ENCODE assay signal across 8 cellular contexts in the genomic region with DNA sequence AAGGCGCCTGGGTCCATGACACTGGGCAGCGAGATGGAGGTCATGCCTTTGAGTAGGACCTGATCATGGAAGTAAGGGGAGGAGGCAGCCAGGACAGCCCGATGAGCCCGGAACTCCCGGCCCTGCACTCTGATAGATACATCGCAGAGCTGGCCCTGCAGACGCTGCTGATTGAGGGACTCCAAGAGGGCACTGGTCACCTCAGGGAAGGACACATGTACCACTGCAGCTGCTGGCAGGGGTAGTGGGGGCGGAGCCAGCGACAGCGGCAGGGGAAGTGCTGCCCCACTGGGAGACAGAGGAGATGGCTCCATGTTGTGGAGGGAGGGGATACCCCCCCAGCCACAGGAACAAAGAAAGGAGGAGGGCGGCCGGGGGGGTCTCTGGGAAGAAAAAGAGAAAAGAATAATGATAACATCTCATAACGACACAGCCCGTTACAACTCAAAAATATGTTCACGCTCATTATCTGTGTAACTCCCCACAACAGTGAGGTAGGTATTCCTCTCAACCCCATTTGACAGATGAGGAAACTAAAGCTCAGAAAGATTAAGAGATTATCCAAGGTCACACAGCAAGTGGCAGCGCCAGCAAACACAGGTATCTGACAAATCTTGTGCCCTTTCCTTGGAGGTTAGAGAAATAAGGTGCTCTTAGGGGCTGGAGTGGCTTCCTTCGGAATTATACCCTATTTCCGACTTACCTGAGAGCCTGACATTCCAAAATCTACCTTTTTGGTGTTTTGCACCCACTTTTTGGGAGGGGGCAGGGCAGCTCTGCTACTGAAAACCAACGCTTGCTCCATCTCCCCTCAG. TPM values are rescaled to one million over a fixed set of nuclear protein-coding genes. Genes with fewer than 3 reads are reported as not detected.
DNase-seq lines count a peak whose midpoint lies in the region; ATAC-seq and TF ChIP-seq lines count a peak whose summit lies in the region.

No MANE protein-coding gene starts in this region.

- H3K9me2 ChIP-seq in Loucy (replicated peaks; ENCODE audit: low read depth, low read length), result no peaks in the 10 kb centered on the region

- TF ChIP-seq CTCF in AG04450 (IDR thresholded peaks at IDR 0.05; ENCODE audit: low read depth, low read length) (no peak), Loucy (conservative IDR thresholded peaks at IDR 0.05; ENCODE audit: low read length) (no peak)

- ATAC-seq in HG03095 (IDR thresholded peaks at IDR 0.05; ENCODE audit: unreplicated experiment) (no peak), GM19452 (IDR thresholded peaks at IDR 0.05; ENCODE audit: unreplicated experiment) (no peak)

- H3K4me1 ChIP-seq in Loucy (ENCODE audit: insufficient read depth, low read length, poor library complexity, severe bottlenecking) (peaks cover 56% of the 10 kb centered on the region), muscle layer of duodenum (ENCODE audit: control insufficient read depth in 1 of 2, insufficient read depth in 2 of 2, low read length in 2 of 2) (peaks cover 23 to 64% of the 10 kb centered on the region in 2 donors)

- peaks cover 75% of the 10 kb centered on the region for H3K79me2 ChIP-seq in Loucy (ENCODE audit: insufficient read depth, low read length)

- H3K36me3 ChIP-seq in Loucy (ENCODE audit: insufficient read depth, low read length) (peaks cover 23% of the 10 kb centered on the region; the same call in 1 of the 2 replicates), muscle layer of duodenum (ENCODE audit: control insufficient read depth in 1 of 2, insufficient read depth in 2 of 2, low read length in 2 of 2) (peaks cover 18 to 30% of the 10 kb centered on the region in 2 donors)

- no peak overlapping the region for H3K27ac ChIP-seq in AG04450 (ENCODE audit: low read depth, low read length)
- H3K27ac ChIP-seq in caudate nucleus (ENCODE audit: low read depth, low read length), result peak overlapping the region; percentile 95
- no peak overlapping the region for H3K27ac ChIP-seq in muscle layer of duodenum (ENCODE audit: low read length)

- H2AFZ ChIP-seq in Loucy (ENCODE audit: low read length), result no peak overlapping the region

- H3K4me2 ChIP-seq in Loucy (ENCODE audit: low read depth, low read length, poor library complexity, severe bottlenecking), result peak overlapping the region; percentile 56

- H4K20me1 ChIP-seq in Loucy (ENCODE audit: insufficient read depth, low read length, poor library complexity, severe bottlenecking), result peaks cover 44% of the 10 kb centered on the region

- no peak overlapping the region for H3K9ac ChIP-seq in Loucy (ENCODE audit: low read depth, low read length, poor library complexity, severe bottlenecking)

- POLR2A ChIA-PET in AG04450 (lab: Yijun Ruan, JAX), result interaction anchor here (0.9 to 2.0 kb wide), 4 partner anchors 18 to 345 kb away, joined by 4 to 12 read pairs (median 10); a partner anchor contains a TSS

- CTCF ChIA-PET in AG04450 (lab: Charles Lee), result interaction anchor here (0.9 to 2.6 kb wide), 4 partner anchors 9 to 74 kb away, joined by 3 to 13 read pairs (median 6); a partner anchor contains a TSS

- DNase-seq in AG04450 (ENCODE audit: low read depth, low spot score), result no peak
- peak in 1 of 61 donors; percentile 6 for DNase-seq in caudate nucleus (lab: John Stamatoyannopoulos, UW)
- no peak for DNase-seq in activated gamma-delta T cell (lab: John Stamatoyannopoulos, UW)
- no peak for DNase-seq in SKM-1 treated with dmso at 0.1 percent for 144 hours (lab: John Stamatoyannopoulos, UW; ENCODE audit: unreplicated experiment)

- H3K9me3 ChIP-seq in AG04450 (ENCODE audit: control insufficient read depth, insufficient read depth, low read length) (peaks cover 4% of the 10 kb centered on the region; the same call in 1 of the 2 replicates), Loucy (ENCODE audit: insufficient read depth, low read depth, low read length) (no peaks in the 10 kb centered on the region), muscle layer of duodenum (ENCODE audit: control insufficient read depth in 1 of 2, low read length in 2 of 2) (no peaks in the 10 kb centered on the region)

- peaks cover 6% of the 10 kb centered on the region; the same call in 1 of the 2 replicates for H3F3A ChIP-seq in Loucy (ENCODE audit: low read depth)

- H3K27me3 ChIP-seq in AG04450 (ENCODE audit: control insufficient read depth, insufficient read depth, low read length), result no peaks in the 10 kb centered on the region
- no peaks in the 10 kb centered on the region for H3K27me3 ChIP-seq in Loucy (ENCODE audit: insufficient read depth, low read length, poor library complexity, severe bottlenecking)
- H3K27me3 ChIP-seq in muscle layer of duodenum (ENCODE audit: low read depth, low read length), result no peaks in the 10 kb centered on the region

- H3K4me3 ChIP-seq in AG04450 (ENCODE audit: low read depth, low read length) (peak overlapping the region; percentile 78), Loucy (ENCODE audit: low read length, poor library complexity, severe bottlenecking) (peak overlapping the region; percentile 82), muscle layer of duodenum (ENCODE audit: low read depth in 1 of 2, low read length in 2 of 2) (peak overlapping the region; percentile 47 to 61)

RNA-seq across cellular contexts. Expression of a gene that starts 0.7 kb away (rescaled TPM):
- polyA plus RNA-seq in AG04450 (2011; rRNA removed), result 8.4 and 11.8 TPM in 2 replicates
- 14.0 and 18.3 TPM in 2 replicates for polyA minus RNA-seq in AG04450 (2011; rRNA and poly(A)+ RNA removed)

RNA-seq across cellular contexts. Expression of a gene that starts 2.9 kb away (rescaled TPM):
- polyA plus RNA-seq in AG04450 (2011; rRNA removed), result 29.3 and 37.9 TPM in 2 replicates
- polyA minus RNA-seq in AG04450 (2011; rRNA and poly(A)+ RNA removed), result 29.5 and 41.9 TPM in 2 replicates

RNA-seq across cellular contexts. Expression of a gene that starts 5.9 kb away (rescaled TPM):
- 69.7 and 75.6 TPM in 2 replicates for polyA plus RNA-seq in AG04450 (2011; rRNA removed)
- polyA minus RNA-seq in AG04450 (2011; rRNA and poly(A)+ RNA removed), result 24.5 and 30.8 TPM in 2 replicates

RNA-seq across cellular contexts. Expression of a gene that starts 18.1 kb away (rescaled TPM):
- 21.9 and 25.0 TPM in 2 replicates for polyA plus RNA-seq in AG04450 (2011; rRNA removed)
- 29.6 and 36.8 TPM in 2 replicates for polyA minus RNA-seq in AG04450 (2011; rRNA and poly(A)+ RNA removed)

RNA-seq across cellular contexts. Expression of a gene that starts 27.4 kb away (rescaled TPM):
- polyA plus RNA-seq in AG04450 (2011; rRNA removed), result 59.6 and 64.6 TPM in 2 replicates
- polyA minus RNA-seq in AG04450 (2011; rRNA and poly(A)+ RNA removed), result 20.2 and 21.1 TPM in 2 replicates
